ENCODE assay signal across 19 cellular contexts in the genomic region with DNA sequence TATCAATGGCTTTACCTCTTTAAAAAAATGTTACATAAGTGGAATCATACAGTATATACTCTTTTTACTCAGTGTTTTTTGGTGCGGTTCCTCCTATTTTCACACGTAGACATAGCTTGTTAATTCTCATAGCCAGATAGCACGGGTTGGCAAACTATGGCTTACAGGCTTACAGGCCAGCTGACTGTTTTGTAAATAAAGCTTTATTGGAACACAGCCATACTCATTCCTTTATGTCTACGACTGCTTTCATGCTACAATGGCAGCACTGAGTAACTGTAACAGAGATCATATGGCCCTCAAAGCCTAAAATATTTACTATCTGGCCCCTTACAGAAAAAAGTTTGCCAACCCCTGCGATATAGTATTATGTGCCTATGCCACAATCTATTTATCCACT. TPM values are rescaled to one million over a fixed set of nuclear protein-coding genes. Genes with fewer than 3 reads are reported as not detected.
DNase-seq lines count a peak whose midpoint lies in the region; ATAC-seq and TF ChIP-seq lines count a peak whose summit lies in the region.
"Had no signal": no experiment of that assay in that cellular context is flagged by ENCODE, and none has a peak within 500 bp of the region (broad histone marks: within the 10 kb centered on the region; RNA-seq: fewer than 3 reads in every experiment).

No MANE protein-coding gene starts in this region.

- no peak overlapping the region for H3K27ac Mint-ChIP-seq in CD4-positive, alpha-beta memory T cell

- no peak for ATAC-seq in Right ventricle myocardium inferior

- no peaks in the 10 kb centered on the region for H3K36me3 Mint-ChIP-seq in CD4-positive, alpha-beta memory T cell

- POLR2A ChIA-PET in CD4-positive, alpha-beta memory T cell (lab: Charles Lee; ENCODE audit: partially characterized antibody) = no interaction called here

- TF ChIP-seq CTCF in fibroblast of villous mesenchyme (IDR thresholded peaks at IDR 0.05; ENCODE audit: insufficient read depth, low read depth, low read length) = no peak

- H3K27ac ChIP-seq in CD4-positive, alpha-beta memory T cell (ENCODE audit: low read depth, low read length) = no peak overlapping the region
- H3K27ac ChIP-seq: HL-60 had no signal

- CTCF ChIA-PET in CD4-positive, alpha-beta memory T cell (lab: Charles Lee; ENCODE audit: partially characterized antibody) = no interaction called here

- H3K4me1 ChIP-seq in CD4-positive, alpha-beta memory T cell (ENCODE audit: insufficient read depth, low read length) = peaks cover 4% of the 10 kb centered on the region

- no peaks in the 10 kb centered on the region for H3K36me3 ChIP-seq in CD4-positive, alpha-beta memory T cell (ENCODE audit: insufficient read depth, low read length)

- no peaks in the 10 kb centered on the region for H3K9me3 Mint-ChIP-seq in CD4-positive, alpha-beta memory T cell

- intact Hi-C loops in CD4-positive, alpha-beta memory T cell (cut with micrococcal nuclease) = no loop called here
- intact Hi-C loops in Right ventricle myocardium inferior (cut with DNase I) = loop anchor here (5.0 kb wide), 1 partner anchor 40 kb away; no protein-coding TSS in a partner anchor

- H3K4me1 Mint-ChIP-seq in CD4-positive, alpha-beta memory T cell = peaks cover 0 to 8% (median 2%) of the 10 kb centered on the region in 4 donors

- peaks cover 5% of the 10 kb centered on the region for H3K27me3 ChIP-seq in CD4-positive, alpha-beta memory T cell (ENCODE audit: insufficient read depth, low read length)

- no peak overlapping the region for H3K4me3 ChIP-seq in fibroblast of villous mesenchyme (ENCODE audit: low read depth, low read length)
- H3K4me3 ChIP-seq in CD4-positive, alpha-beta memory T cell (ENCODE audit: low read length in 2 of 2) = no peak overlapping the region

- no peaks in the 10 kb centered on the region for H3K9me3 ChIP-seq in CD4-positive, alpha-beta memory T cell (ENCODE audit: control insufficient read depth in 1 of 2, low read length in 2 of 2)

- H3K27me3 Mint-ChIP-seq in CD4-positive, alpha-beta memory T cell = peaks cover 5 to 12% of the 10 kb centered on the region in 2 donors

- no peak overlapping the region for H3K4me3 Mint-ChIP-seq in CD4-positive, alpha-beta memory T cell

- DNase-seq in NCI-H345 (lab: John Stamatoyannopoulos, UW) (peak; percentile 74), NCI-H345 treated with DMSO at 0.1 percent for 48 hours (lab: John Stamatoyannopoulos, UW; ENCODE audit: unreplicated experiment) (no peak), NCI-H1694 treated with DMSO at 0.1 percent for 48 hours (lab: John Stamatoyannopoulos, UW) (peak; percentile 37), NCI-H774 (lab: John Stamatoyannopoulos, UW) (peak; percentile 4), fibroblast of villous mesenchyme (ENCODE audit: low read depth) (peak; percentile 6), Right ventricle myocardium inferior (ENCODE audit: missing footprints) (no peak)
- no peak for DNase-seq in stimulated activated CD4-positive, alpha-beta T cell treated with anti-CD3 and anti-CD28 coated beads, Interleukin-2, amount 100 ng/mL, for 48 hours
- DNase-seq in CD4-positive, alpha-beta memory T cell = no peak
- DNase-seq: Kasumi-1, MV-4-11, NCI-H1105 treated with DMSO at 0.1 percent for 48 hours, NCI-H146, NCI-H2081 treated with DMSO at 0.1 percent for 48 hours, NCI-H2171 treated with DMSO at 0.1 percent for 48 hours, NCI-H510A, RPMI8226, SHP77, T-helper 1 cell had no signal

RNA-seq across cellular contexts. Expression of a gene that starts 5.8 kb away (rescaled TPM):
- total RNA-seq in fibroblast of villous mesenchyme = 22.0 and 25.1 TPM in 2 replicates
- 10 to 100 TPM; 25.5 to 25.6 TPM for total RNA-seq in CD4-positive, alpha-beta memory T cell
- 10 to 100 TPM in 1 of 2 donors, 1 to 10 TPM in 1; 5.4 to 14.5 TPM for polyA plus RNA-seq in CD4-positive, alpha-beta memory T cell
- total RNA-seq in Right ventricle myocardium inferior = 120 TPM

Comparison
In these comparisons a context has a peak if more than half of its experiments do, and no peak if none do; other contexts are left out.
1. DNase-seq: peak in NCI-H345 (single experiment), NCI-H1694 treated with DMSO at 0.1 percent for 48 hours (single experiment), NCI-H774 (single experiment) and fibroblast of villous mesenchyme (single experiment); none in NCI-H345 treated with DMSO at 0.1 percent for 48 hours (single experiment), stimulated activated CD4-positive, alpha-beta T cell treated with anti-CD3 and anti-CD28 coated beads, Interleukin-2, amount 100 ng/mL, for 48 hours (0 of 2), CD4-positive, alpha-beta memory T cell (0 of 5) and Right ventricle myocardium inferior (single experiment).